Comparison of ENCODE assay signal across 8 cellular contexts in genomic region chr2:87075054-87075790, GRCh38. TPM values are rescaled to one million over a fixed set of nuclear protein-coding genes. Genes with fewer than 3 reads are reported as not detected.
DNase-seq lines count a peak whose midpoint lies in the region; ATAC-seq and TF ChIP-seq lines count a peak whose summit lies in the region.
"Not testable (repeated sequence)": the region's sequence is repeated elsewhere in the genome, so short reads cannot be mapped to it uniquely, and the experiment has no call there.

No MANE protein-coding gene starts in this region.

- H3K4me3 ChIP-seq in SJSA1: peak overlapping the region; percentile 43
- peak overlapping the region in 2 of 3 donors; percentile 69 to 77 for H3K4me3 ChIP-seq in thyroid gland (replicated peaks in 1 of 3)

- H3K27ac ChIP-seq in SJSA1: not testable (repeated sequence)
- peak overlapping the region; percentile 89 to 98 (median 89) for H3K27ac ChIP-seq in thyroid gland

- not testable (repeated sequence) for H3K4me1 ChIP-seq in SJSA1 (replicated peaks); thyroid gland

- 0% methylated on average over 8 to 20 of the region's 47 CpGs for WGBS in thyroid gland, 2 donors

- in situ Hi-C loops in G401 (cut with HindIII; ENCODE audit: low sequenced_read_pairs): not testable (repeated sequence)

- H3K9me3 ChIP-seq in SJSA1 (replicated peaks); thyroid gland: not testable (repeated sequence)

- DNase-seq in G401 (ENCODE audit: low spot score) (peak; percentile 19), kidney tubule cell (ENCODE audit: low spot score) (peak; percentile 6), retina (peak; percentile 17), thyroid gland (peak; percentile 17)
- not testable (repeated sequence) for DNase-seq in SJSA1 (ENCODE audit: low read depth in 1 of 2, low spot score in 2 of 2)
- peak; percentile 10 to 16 for DNase-seq in activated T-helper 1 cell treated with anti-CD3 and anti-CD28 coated beads, Interleukin-2, amount 50 U/mL, for 16 hours (ENCODE audit: low read depth in 1 of 2, low spot score in 1 of 2)
- peak in 2 of 3 experiments; percentile 6 to 10 for DNase-seq in effector memory CD8-positive, alpha-beta T cell

- H3K27me3 Mint-ChIP-seq in effector memory CD8-positive, alpha-beta T cell: not testable (repeated sequence)

- H3K27me3 ChIP-seq in SJSA1 (replicated peaks); thyroid gland: not testable (repeated sequence)

- H3K36me3 Mint-ChIP-seq in effector memory CD8-positive, alpha-beta T cell (ENCODE audit: insufficient read depth): peaks cover 11% of the 10 kb centered on the region

- not testable (repeated sequence) for H3K4me1 Mint-ChIP-seq in effector memory CD8-positive, alpha-beta T cell (ENCODE audit: low read depth in 2 of 2)

- not testable (repeated sequence) for TF ChIP-seq POLR2A in thyroid gland (IDR thresholded peaks at IDR 0.05)

- intact Hi-C loops in thyroid gland (cut with DNase I): not testable (repeated sequence)

- H3K4me3 Mint-ChIP-seq in effector memory CD8-positive, alpha-beta T cell: peak overlapping the region; percentile 89 to 92

- H3K36me3 ChIP-seq in SJSA1, thyroid gland: not testable (repeated sequence)

- ATAC-seq in HG02642 (IDR thresholded peaks at IDR 0.05; ENCODE audit: poor library complexity, unreplicated experiment): peak; percentile 14
- ATAC-seq in effector memory CD8-positive, alpha-beta T cell (replicated peaks): not testable (repeated sequence)

- not testable (repeated sequence) for TF ChIP-seq CTCF in thyroid gland (IDR thresholded peaks at IDR 0.05)

- H3K9me3 Mint-ChIP-seq in effector memory CD8-positive, alpha-beta T cell: not testable (repeated sequence)

- H3K27ac Mint-ChIP-seq in effector memory CD8-positive, alpha-beta T cell: peak overlapping the region in 1 of 2 donors; percentile 71

RNA-seq across cellular contexts. Expression of gene PLGLB1, which starts 53.6 kb away (rescaled TPM):
- 0.92 and 1.4 TPM in 2 replicates for total RNA-seq in G401 (2014; rRNA removed; shearing (Covaris generic))
- 0.56 TPM in 1 of 2 replicates, not detected in the other for total RNA-seq in SJSA1 (2014; rRNA removed; shearing (Covaris generic))
- total RNA-seq in thyroid gland: 1 to 10 TPM; 2.3 to 10.0 (median 5.0) TPM
